In the genomic region with DNA sequence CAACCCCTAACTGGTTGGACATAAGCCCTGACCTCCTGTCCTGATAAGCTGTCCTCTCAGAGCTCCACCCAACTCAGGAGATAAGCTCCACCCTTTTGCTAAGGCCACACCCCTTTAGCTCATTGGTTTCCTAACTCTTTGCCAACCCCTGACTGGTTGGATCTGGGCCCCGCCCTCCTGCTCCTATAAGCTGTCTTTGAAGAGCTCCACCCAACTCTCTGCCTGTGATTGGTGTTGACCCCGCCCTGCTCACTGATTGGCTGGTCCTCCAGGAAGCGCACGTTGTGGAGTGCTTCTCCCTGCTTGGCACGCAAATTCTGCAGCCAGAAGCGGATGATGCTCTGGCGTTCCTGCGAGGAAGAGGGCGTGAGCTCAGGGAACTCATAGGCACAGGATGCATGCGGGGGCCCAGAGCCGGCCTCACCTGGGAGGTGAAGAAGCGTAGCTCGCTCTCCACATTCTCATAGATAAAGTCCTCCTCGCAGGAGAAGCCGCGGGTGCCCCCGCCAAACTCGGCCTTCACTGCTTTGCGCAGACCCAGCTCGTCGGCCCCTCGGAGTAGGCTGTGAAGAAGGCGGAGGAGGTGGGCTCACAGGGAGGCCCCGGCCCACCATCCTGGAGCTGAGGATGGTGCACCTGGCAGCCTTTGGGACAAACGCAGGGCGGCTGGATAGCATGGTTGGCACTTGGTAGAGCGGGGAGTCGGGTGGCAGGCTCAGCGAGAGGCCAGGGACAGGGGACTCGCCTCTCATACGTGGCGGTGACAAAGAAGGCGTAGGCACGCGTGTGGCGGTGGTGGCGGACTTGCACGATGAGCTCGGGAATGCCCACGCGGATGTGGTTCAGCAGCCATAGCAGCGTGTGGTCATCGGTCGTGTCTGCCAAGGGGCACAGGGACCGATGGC, we compare ENCODE assay signal across 8 cellular contexts.
DNase-seq lines count a peak whose midpoint lies in the region; ATAC-seq and FAIRE-seq lines count a peak whose summit lies in the region.

No MANE protein-coding gene starts in this region.

- peaks cover 8% of the 10 kb centered on the region for H3K4me1 ChIP-seq in HAP-1

- peak overlapping the region; percentile 59 for H3K4me3 Mint-ChIP-seq in dendritic cell treated with granulocyte-macrophage colony-stimulating factor and Interleukin-4, amounts not matched to agents 40 ng/mL and 50 ng/mL, for 4 days

- H3K9me3 ChIP-seq in HAP-1: no peaks in the 10 kb centered on the region

- intact Hi-C loops in dendritic cell treated with granulocyte-macrophage colony-stimulating factor and Interleukin-4, amounts not matched to agents 40 ng/mL and 50 ng/mL, for 4 days (cut with micrococcal nuclease): no loop called here

- no peaks in the 10 kb centered on the region for H3K9me3 Mint-ChIP-seq in dendritic cell treated with granulocyte-macrophage colony-stimulating factor and Interleukin-4, amounts not matched to agents 40 ng/mL and 50 ng/mL, for 4 days

- peak; percentile 94 for DNase-seq in CMK (ENCODE audit: low read depth)
- DNase-seq in HAP-1 (ENCODE audit: low spot score in 2 of 2): peak; percentile 66 to 92
- peak; percentile 99 to 100 for DNase-seq in SHP77 (lab: John Stamatoyannopoulos, UW)
- DNase-seq in stimulated activated CD4-positive, alpha-beta T cell treated with anti-CD3 and anti-CD28 coated beads, Interleukin-15, amount 100 ng/mL, for 48 hours (ENCODE audit: low read depth in 2 of 2): peak; percentile 51 to 59
- no peak for DNase-seq in 8988T
- DNase-seq in GM19239 (ENCODE audit: insufficient read length, low spot score): no peak

- in situ Hi-C loops in HAP-1 (cut with MboI; ENCODE audit: low sequenced_read_pairs): no loop called here

- peaks cover 76% of the 10 kb centered on the region for H3K4me1 Mint-ChIP-seq in dendritic cell treated with granulocyte-macrophage colony-stimulating factor and Interleukin-4, amounts not matched to agents 40 ng/mL and 50 ng/mL, for 4 days (ENCODE audit: low read depth)

- H3K4me3 ChIP-seq in HAP-1: no peak overlapping the region

- ATAC-seq in GM21515 (IDR thresholded peaks at IDR 0.05; ENCODE audit: unreplicated experiment): no peak

- peaks cover 70% of the 10 kb centered on the region for H3K36me3 Mint-ChIP-seq in dendritic cell treated with granulocyte-macrophage colony-stimulating factor and Interleukin-4, amounts not matched to agents 40 ng/mL and 50 ng/mL, for 4 days (ENCODE audit: low read depth)

- peak overlapping the region; percentile 27 for H3K27ac Mint-ChIP-seq in dendritic cell treated with granulocyte-macrophage colony-stimulating factor and Interleukin-4, amounts not matched to agents 40 ng/mL and 50 ng/mL, for 4 days

- no peaks in the 10 kb centered on the region for H3K27me3 ChIP-seq in HAP-1 (ENCODE audit: low read depth)

- no peaks in the 10 kb centered on the region for H3K36me3 ChIP-seq in HAP-1 (replicated peaks)

- peaks cover 31% of the 10 kb centered on the region for H3K27me3 Mint-ChIP-seq in dendritic cell treated with granulocyte-macrophage colony-stimulating factor and Interleukin-4, amounts not matched to agents 40 ng/mL and 50 ng/mL, for 4 days

- no peak for FAIRE-seq in GM19239 (lab: Jason Lieb, UNC)

Comparison
In these comparisons a context has a peak if more than half of its experiments do, and no peak if none do; other contexts are left out.
1. DNase-seq: peak in CMK (single experiment), HAP-1 (2 of 2), SHP77 (2 of 2) and stimulated activated CD4-positive, alpha-beta T cell treated with anti-CD3 and anti-CD28 coated beads, Interleukin-15, amount 100 ng/mL, for 48 hours (2 of 2); none in 8988T (single experiment) and GM19239 (single experiment).